23 cellular contexts compared by ENCODE assay signal in genomic region chr1:67818725-67819301, GRCh38. TPM values are rescaled to one million over a fixed set of nuclear protein-coding genes. Genes with fewer than 3 reads are reported as not detected.
DNase-seq lines count a peak whose midpoint lies in the region; ATAC-seq and TF ChIP-seq lines count a peak whose summit lies in the region.
"Had no signal": no experiment of that assay in that cellular context is flagged by ENCODE, and none has a peak within 500 bp of the region (broad histone marks: within the 10 kb centered on the region; RNA-seq: fewer than 3 reads in every experiment).

No MANE protein-coding gene starts in this region.

- H3K36me3 ChIP-seq in right lobe of liver: no peaks in the 10 kb centered on the region
- no peaks in the 10 kb centered on the region for H3K36me3 ChIP-seq in neuronal stem cell (replicated peaks in 1 of 2; ENCODE audit: control insufficient read depth in 2 of 2, insufficient read depth in 2 of 2, low read length in 2 of 2)
- H3K36me3 ChIP-seq: esophagus squamous epithelium, neutrophil, tibial nerve had no signal

- no peak overlapping the region for H2AK5ac ChIP-seq in neuronal stem cell (ENCODE audit: low read depth, low read length)

- H3K4me1 Mint-ChIP-seq in Calu3 (ENCODE audit: low read depth, unreplicated experiment) (peaks cover 70% of the 10 kb centered on the region), chondrocyte (ENCODE audit: low read depth) (peaks cover 59% of the 10 kb centered on the region)
- H3K4me1 Mint-ChIP-seq: CD8-positive, alpha-beta memory T cell; immature natural killer cell had no signal

- intact Hi-C loops in Calu3 (cut with micrococcal nuclease; ENCODE audit: unreplicated experiment): loop anchor here (5.0 kb wide), 1 partner anchor 47 kb away; no protein-coding TSS in a partner anchor
- intact Hi-C loops in right lobe of liver (cut with DNase I): no loop called here

- 59% methylated on average over 8 of the region's 8 CpGs for WGBS in right lobe of liver (ENCODE audit: insufficient coverage, low coverage, low lambda C conversion rate, missing lambda C conversion rate)
- no CpG with 5 or more reads among the region's 8 CpGs for WGBS in neuronal stem cell (ENCODE audit: extremely low coverage in 2 of 2, insufficient read length in 2 of 2, insufficient replicate concordance in 1 of 2), 2 donors

- H2BK5ac ChIP-seq in neuronal stem cell (ENCODE audit: low read length): no peak overlapping the region

- H3K18ac ChIP-seq in neuronal stem cell (ENCODE audit: low read length): no peak overlapping the region

- H3K14ac ChIP-seq in neuronal stem cell (ENCODE audit: low read length): no peak overlapping the region

- no peaks in the 10 kb centered on the region for H3K9me3 Mint-ChIP-seq in Calu3 (ENCODE audit: low read depth, unreplicated experiment)
- no peaks in the 10 kb centered on the region for H3K9me3 Mint-ChIP-seq in chondrocyte (ENCODE audit: low read depth)

- no peak overlapping the region for H4K8ac ChIP-seq in neuronal stem cell (ENCODE audit: low read depth, low read length)

- in situ Hi-C loops in ACHN (cut with HindIII; ENCODE audit: low pct_ligation_motif_present, low pct_unique_long_range_greater_than_20kb, low sequenced_read_pairs): no loop called here

- no peak overlapping the region for H3K9ac ChIP-seq in neuronal stem cell (ENCODE audit: low read depth, low read length, poor library complexity)
- H3K9ac ChIP-seq: KMS-11 had no signal

- H3K36me3 Mint-ChIP-seq in Calu3 (ENCODE audit: insufficient read depth, unreplicated experiment): peaks cover 12% of the 10 kb centered on the region
- H3K36me3 Mint-ChIP-seq in chondrocyte (ENCODE audit: low read depth): no peaks in the 10 kb centered on the region
- H3K36me3 Mint-ChIP-seq: CD8-positive, alpha-beta memory T cell; immature natural killer cell had no signal

- BruUV-seq in Calu3 (replicated peaks; lab: Mats Ljungman, UMichigan): no TSS peak

- H3K27me3 Mint-ChIP-seq in Calu3 (ENCODE audit: unreplicated experiment): no peaks in the 10 kb centered on the region
- H3K27me3 Mint-ChIP-seq in chondrocyte (ENCODE audit: low read depth): no peaks in the 10 kb centered on the region

- no peak overlapping the region for H2BK120ac ChIP-seq in neuronal stem cell (ENCODE audit: low read depth, low read length)

- H3K27me3 ChIP-seq in right lobe of liver (no peaks in the 10 kb centered on the region), neuronal stem cell (ENCODE audit: control insufficient read depth in 3 of 3, insufficient read depth in 3 of 3, low read depth in 1 of 3, low read length in 3 of 3) (no peaks in the 10 kb centered on the region)
- H3K27me3 ChIP-seq: esophagus squamous epithelium, tibial nerve had no signal

- no peak overlapping the region for H3K4me3 ChIP-seq in right lobe of liver
- no peak overlapping the region for H3K4me3 ChIP-seq in neuronal stem cell (ENCODE audit: low read length in 2 of 2)
- H3K4me3 ChIP-seq: esophagus squamous epithelium, GM23338, tibial nerve had no signal

- CTCF ChIA-PET in Calu3 (lab: Charles Lee): interaction anchor here (0.6 to 1.3 kb wide), 6 partner anchors 12 to 134 kb away, joined by 3 to 4 read pairs (median 3); partner anchors contain the start of genes GADD45A and GNG12

- H3K9me3 ChIP-seq in right lobe of liver: no peaks in the 10 kb centered on the region
- H3K9me3 ChIP-seq in neuronal stem cell (replicated peaks in 1 of 2; ENCODE audit: control insufficient read depth in 2 of 2, insufficient read depth in 1 of 2, low read depth in 1 of 2, low read length in 2 of 2): peaks cover 0 to 12% of the 10 kb centered on the region in 2 donors
- H3K9me3 ChIP-seq: esophagus squamous epithelium, neutrophil, tibial nerve had no signal

- no peak overlapping the region for H3K23ac ChIP-seq in neuronal stem cell (ENCODE audit: low read depth, low read length, poor library complexity)

- H2BK12ac ChIP-seq in neuronal stem cell (ENCODE audit: low read length): no peak overlapping the region

- H3K4me2 ChIP-seq in neuronal stem cell (ENCODE audit: insufficient read depth, low read length, poor library complexity, severe bottlenecking): no peak overlapping the region
- H3K4me2 ChIP-seq: GM23338, KMS-11 had no signal

- H3K27ac ChIP-seq in right lobe of liver (peak overlapping the region; percentile 26 to 45 (median 29)), neuronal stem cell (replicated peaks; ENCODE audit: low read length) (no peak overlapping the region)
- H3K27ac ChIP-seq: esophagus squamous epithelium, KMS-11, neutrophil, tibial nerve had no signal

- H3K4me3 Mint-ChIP-seq in Calu3 (ENCODE audit: low read depth, unreplicated experiment): peak overlapping the region; percentile 27
- H3K4me3 Mint-ChIP-seq in chondrocyte (ENCODE audit: unreplicated experiment): no peak overlapping the region
- H3K4me3 Mint-ChIP-seq: CD8-positive, alpha-beta memory T cell; GM23338; immature natural killer cell had no signal

- no peak overlapping the region for H3K4ac ChIP-seq in neuronal stem cell (ENCODE audit: low read length)

- H3K4me1 ChIP-seq in right lobe of liver (peaks cover 0 to 40% (median 13%) of the 10 kb centered on the region in 4 donors), neuronal stem cell (ENCODE audit: control insufficient read depth in 2 of 2, insufficient read depth in 1 of 2, low read depth in 1 of 2, low read length in 2 of 2) (no peaks in the 10 kb centered on the region)

- TF ChIP-seq CTCF in Calu3 (IDR thresholded peaks at IDR 0.05; ENCODE audit: unreplicated experiment) (no peak), chondrocyte (IDR thresholded peaks at IDR 0.05) (no peak), right lobe of liver (IDR thresholded peaks at IDR 0.05) (no peak)

- peak overlapping the region; percentile 88 for H3K27ac Mint-ChIP-seq in Calu3 (ENCODE audit: unreplicated experiment)
- H3K27ac Mint-ChIP-seq in chondrocyte (ENCODE audit: unreplicated experiment): peak overlapping the region; percentile 33
- H3K27ac Mint-ChIP-seq: CD8-positive, alpha-beta memory T cell; GM23338; immature natural killer cell had no signal

- no peak overlapping the region for H4K91ac ChIP-seq in neuronal stem cell (ENCODE audit: low read depth, low read length, poor library complexity)

- DNase-seq in Calu3 (peak; percentile 67), HT-29 (ENCODE audit: low spot score) (peak; percentile 86), chondrocyte (ENCODE audit: low spot score) (no peak), right lobe of liver (peak in 1 of 3 donors; percentile 59), D341Med (ENCODE audit: low spot score) (no peak), neuronal stem cell (ENCODE audit: low spot score) (no peak), ACHN (no peak), NCI-H187 treated with DMSO at 0.1 percent for 48 hours (lab: John Stamatoyannopoulos, UW) (no peak)
- DNase-seq: activated CD8-positive, alpha-beta memory T cell treated with anti-CD3 and anti-CD28 coated beads for 24 hours; CD8-positive, alpha-beta memory T cell; effector CD4-positive, alpha-beta T cell; esophagus squamous epithelium; immature natural killer cell; mesenchymal stem cell; NCI-H1092 treated with DMSO at 0.1 percent for 48 hours; NCI-H2107; NCI-H526; T-helper 2 cell had no signal

- no peaks in the 10 kb centered on the region for H3K79me1 ChIP-seq in neuronal stem cell (ENCODE audit: low read depth, low read length)

- H2BK15ac ChIP-seq in neuronal stem cell (ENCODE audit: low read length): no peak overlapping the region

- TF ChIP-seq POLR2A in right lobe of liver (IDR thresholded peaks at IDR 0.05): no peak

- ATAC-seq in right lobe of liver: peak; percentile 53 to 82 (median 76)
- ATAC-seq: activated CD4-positive, CD25-positive, alpha-beta regulatory T cell treated with anti-CD3 and anti-CD28 coated beads, Interleukin-2, amount 50 U/mL, for 24 hours; GM23338 had no signal

- H2AFZ ChIP-seq in neuronal stem cell (ENCODE audit: low read length): no peak overlapping the region
- H2AFZ ChIP-seq: GM23338 had no signal

RNA-seq across cellular contexts. Expression of gene GNG12, which starts 14.5 kb away (rescaled TPM):
- 72.2 and 85.6 TPM in 2 replicates for total RNA-seq in Calu3 (2022)
- 31.1 and 32.1 TPM in 2 replicates for total RNA-seq in HT-29 (2014; rRNA removed; shearing (Covaris generic))
- 78.2 to 93.0 TPM (median 91.5 TPM) in 3 replicates for total RNA-seq in chondrocyte
- total RNA-seq in right lobe of liver: 10 to 100 TPM; 18.8 to 52.7 (median 33.9) TPM
- 14.5 TPM for polyA plus RNA-seq in neuronal stem cell (2013, experiment 1 of 2)
- polyA plus RNA-seq in neuronal stem cell (2013, experiment 2 of 2): 15.0 TPM
- polyA plus RNA-seq: CD8-positive, alpha-beta memory T cell had no signal

Comparison
In these comparisons a context has a peak if more than half of its experiments do, and no peak if none do; other contexts are left out.
1. DNase-seq: peak in Calu3 (single experiment) and HT-29 (single experiment); none in chondrocyte (single experiment), D341Med (single experiment), neuronal stem cell (single experiment), ACHN (single experiment) and NCI-H187 treated with DMSO at 0.1 percent for 48 hours (single experiment).